In the genomic region with DNA sequence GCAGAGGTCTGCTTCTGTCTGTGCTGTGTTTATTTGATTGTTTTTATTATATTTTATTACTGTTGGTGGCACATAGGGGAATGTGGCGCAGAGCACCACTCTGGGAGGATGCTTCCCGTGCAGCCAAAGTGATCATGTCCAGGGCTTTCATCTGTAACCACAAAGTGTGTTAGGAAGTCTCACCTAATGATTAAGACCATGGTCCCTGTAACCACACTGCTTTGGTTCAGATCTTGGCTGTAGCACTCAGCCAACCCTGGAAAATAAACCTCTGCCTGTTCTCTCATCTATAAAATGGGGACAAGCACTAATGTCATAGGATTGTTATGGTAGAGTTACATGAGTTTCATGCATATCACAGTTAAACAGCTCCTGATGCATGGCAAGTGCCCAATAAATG, we compare ENCODE assay signal across 9 cellular contexts. TPM values are rescaled to one million over a fixed set of nuclear protein-coding genes. Genes with fewer than 3 reads are reported as not detected.
DNase-seq lines count a peak whose midpoint lies in the region; ATAC-seq lines count a peak whose summit lies in the region.
"Had no signal": no experiment of that assay in that cellular context is flagged by ENCODE, and none has a peak within 500 bp of the region (broad histone marks: within the 10 kb centered on the region; RNA-seq: fewer than 3 reads in every experiment).

No MANE protein-coding gene starts in this region.

- peaks cover 72% of the 10 kb centered on the region for H3K36me3 Mint-ChIP-seq in T-helper 1 cell treated with Interleukin-12 subunit alpha and Interleukin-12 subunit beta and Interleukin-4 antibody, amounts not matched to agents 30 μg/mL and 1 μg/mL, for 36 hours (ENCODE audit: low read depth)
- peaks cover 78% of the 10 kb centered on the region for H3K36me3 Mint-ChIP-seq in activated T-helper 2 cell treated with anti-CD3 and anti-CD28 coated beads, Interferon-gamma antibody, Interleukin-2, Interleukin-4, amounts not matched to agents 10 μg/mL and 5 μg/mL and 100 μg/mL, durations not matched to agents 14 hours and 24 hours and 36 hours (ENCODE audit: low read depth)

- ATAC-seq in stimulated activated naive CD8-positive, alpha-beta T cell treated with anti-CD3 and anti-CD28 coated beads, Interleukin-15, amount 100 ng/mL, for 72 hours = no peak
- no peak for ATAC-seq in GM18873 (IDR thresholded peaks at IDR 0.05; ENCODE audit: low FRiP score, unreplicated experiment)

- peak overlapping the region; percentile 37 for H3K27ac Mint-ChIP-seq in T-helper 1 cell treated with Interleukin-12 subunit alpha and Interleukin-12 subunit beta and Interleukin-4 antibody, amounts not matched to agents 30 μg/mL and 1 μg/mL, for 36 hours
- peak overlapping the region; percentile 94 for H3K27ac Mint-ChIP-seq in activated T-helper 2 cell treated with anti-CD3 and anti-CD28 coated beads, Interferon-gamma antibody, Interleukin-2, Interleukin-4, amounts not matched to agents 10 μg/mL and 5 μg/mL and 100 μg/mL, durations not matched to agents 14 hours and 24 hours and 36 hours
- H3K27ac Mint-ChIP-seq in stimulated activated naive CD8-positive, alpha-beta T cell treated with anti-CD3 and anti-CD28 coated beads, Interleukin-15, amount 100 ng/mL, for 72 hours = peak overlapping the region in 1 of 2 donors; percentile 78

- H3K4me1 Mint-ChIP-seq in T-helper 1 cell treated with Interleukin-12 subunit alpha and Interleukin-12 subunit beta and Interleukin-4 antibody, amounts not matched to agents 30 μg/mL and 1 μg/mL, for 36 hours (ENCODE audit: low read depth) = peaks cover 62% of the 10 kb centered on the region
- H3K4me1 Mint-ChIP-seq in activated T-helper 2 cell treated with anti-CD3 and anti-CD28 coated beads, Interferon-gamma antibody, Interleukin-2, Interleukin-4, amounts not matched to agents 10 μg/mL and 5 μg/mL and 100 μg/mL, durations not matched to agents 14 hours and 24 hours and 36 hours (ENCODE audit: low read depth) = peaks cover 64% of the 10 kb centered on the region
- peaks cover 75% of the 10 kb centered on the region for H3K4me1 Mint-ChIP-seq in stimulated activated naive CD8-positive, alpha-beta T cell treated with anti-CD3 and anti-CD28 coated beads, Interleukin-15, amount 100 ng/mL, for 72 hours

- peaks cover 28% of the 10 kb centered on the region for H3K9me3 Mint-ChIP-seq in T-helper 1 cell treated with Interleukin-12 subunit alpha and Interleukin-12 subunit beta and Interleukin-4 antibody, amounts not matched to agents 30 μg/mL and 1 μg/mL, for 36 hours
- peaks cover 29% of the 10 kb centered on the region for H3K9me3 Mint-ChIP-seq in activated T-helper 2 cell treated with anti-CD3 and anti-CD28 coated beads, Interferon-gamma antibody, Interleukin-2, Interleukin-4, amounts not matched to agents 10 μg/mL and 5 μg/mL and 100 μg/mL, durations not matched to agents 14 hours and 24 hours and 36 hours
- peaks cover 5 to 12% of the 10 kb centered on the region in 2 donors for H3K9me3 Mint-ChIP-seq in stimulated activated naive CD8-positive, alpha-beta T cell treated with anti-CD3 and anti-CD28 coated beads, Interleukin-15, amount 100 ng/mL, for 72 hours

- no peaks in the 10 kb centered on the region for H3K27me3 Mint-ChIP-seq in T-helper 1 cell treated with Interleukin-12 subunit alpha and Interleukin-12 subunit beta and Interleukin-4 antibody, amounts not matched to agents 30 μg/mL and 1 μg/mL, for 36 hours (ENCODE audit: low read depth)
- no peaks in the 10 kb centered on the region for H3K27me3 Mint-ChIP-seq in activated T-helper 2 cell treated with anti-CD3 and anti-CD28 coated beads, Interferon-gamma antibody, Interleukin-2, Interleukin-4, amounts not matched to agents 10 μg/mL and 5 μg/mL and 100 μg/mL, durations not matched to agents 14 hours and 24 hours and 36 hours (ENCODE audit: low read depth)
- H3K27me3 Mint-ChIP-seq in stimulated activated naive CD8-positive, alpha-beta T cell treated with anti-CD3 and anti-CD28 coated beads, Interleukin-15, amount 100 ng/mL, for 72 hours = no peaks in the 10 kb centered on the region

- no peak for DNase-seq in T-helper 1 cell
- DNase-seq in activated T-helper 2 cell treated with anti-CD3 and anti-CD28 coated beads, Interferon-gamma antibody, Interleukin-2, Interleukin-4, amounts not matched to agents 10 μg/mL and 5 μg/mL and 100 μg/mL, durations not matched to agents 14 hours and 24 hours and 36 hours (ENCODE audit: low spot score) = no peak
- DNase-seq in islet precursor cell = peak; percentile 61
- DNase-seq in stimulated activated naive CD8-positive, alpha-beta T cell treated with anti-CD3 and anti-CD28 coated beads, Interleukin-15, amount 100 ng/mL, for 72 hours = no peak
- no peak for DNase-seq in NCI-H1417 (lab: John Stamatoyannopoulos, UW)
- DNase-seq in RKO (ENCODE audit: low spot score) = no peak
- DNase-seq: 8988T had no signal

- intact Hi-C loops in activated T-helper 2 cell treated with anti-CD3 and anti-CD28 coated beads, Interferon-gamma antibody, Interleukin-2, Interleukin-4, amounts not matched to agents 10 μg/mL and 5 μg/mL and 100 μg/mL, durations not matched to agents 14 hours and 24 hours and 36 hours (cut with micrococcal nuclease) = loop anchor here (2.0 to 5.0 kb wide), 2 partner anchors 66 to 171 kb away; no protein-coding TSS in a partner anchor

- peak overlapping the region; percentile 90 for H3K4me3 Mint-ChIP-seq in T-helper 1 cell treated with Interleukin-12 subunit alpha and Interleukin-12 subunit beta and Interleukin-4 antibody, amounts not matched to agents 30 μg/mL and 1 μg/mL, for 36 hours
- peak overlapping the region; percentile 82 for H3K4me3 Mint-ChIP-seq in activated T-helper 2 cell treated with anti-CD3 and anti-CD28 coated beads, Interferon-gamma antibody, Interleukin-2, Interleukin-4, amounts not matched to agents 10 μg/mL and 5 μg/mL and 100 μg/mL, durations not matched to agents 14 hours and 24 hours and 36 hours (ENCODE audit: low read depth)
- peak overlapping the region; percentile 92 to 95 for H3K4me3 Mint-ChIP-seq in stimulated activated naive CD8-positive, alpha-beta T cell treated with anti-CD3 and anti-CD28 coated beads, Interleukin-15, amount 100 ng/mL, for 72 hours

RNA-seq across cellular contexts. Expression of a gene that starts 1.9 kb away (rescaled TPM):
- 41.9 and 43.2 TPM in 2 replicates for total RNA-seq in activated T-helper 2 cell treated with anti-CD3 and anti-CD28 coated beads, Interferon-gamma antibody, Interleukin-2, Interleukin-4, amounts not matched to agents 10 μg/mL and 5 μg/mL and 100 μg/mL, durations not matched to agents 14 hours and 24 hours and 36 hours
